ENCODE assay signal across 17 cellular contexts in genomic region chr6:168885741-168886140, GRCh38.
DNase-seq lines count a peak whose midpoint lies in the region; ATAC-seq and TF ChIP-seq lines count a peak whose summit lies in the region.
"Had no signal": no experiment of that assay in that cellular context is flagged by ENCODE, and none has a peak within 500 bp of the region (broad histone marks: within the 10 kb centered on the region; RNA-seq: fewer than 3 reads in every experiment).

No MANE protein-coding gene starts in this region.

- H3K14ac ChIP-seq in neuronal stem cell (ENCODE audit: low read length) = no peak overlapping the region

- no peak overlapping the region for H2AFZ ChIP-seq in neuronal stem cell (ENCODE audit: low read length)
- H2AFZ ChIP-seq: GM23338 had no signal

- TF ChIP-seq CTCF in body of pancreas (IDR thresholded peaks at IDR 0.05) (no peak), GM20000 (IDR thresholded peaks at IDR 0.05; ENCODE audit: extremely low read depth, missing control alignments) (no peak)

- no peak overlapping the region for H3K9ac ChIP-seq in neuronal stem cell (ENCODE audit: low read depth, low read length, poor library complexity)
- H3K9ac ChIP-seq: BLaER1 had no signal

- peak; percentile 22 for DNase-seq in ELF-1 (ENCODE audit: low read depth, low spot score)
- DNase-seq in body of pancreas = peak in 2 of 4 donors; percentile 30 to 44
- no peak for DNase-seq in neuronal stem cell (ENCODE audit: low spot score)
- DNase-seq in cortex of kidney (lab: John Stamatoyannopoulos, UW) = no peak
- no peak for DNase-seq in sciatic nerve (ENCODE audit: low spot score)
- no peak for DNase-seq in GM20000 (ENCODE audit: low spot score)
- DNase-seq: 8988T; CD4-positive, alpha-beta memory T cell; DMS53; DND-41; EL; HFFc6; IMR-90 had no signal

- H4K91ac ChIP-seq in neuronal stem cell (ENCODE audit: low read depth, low read length, poor library complexity) = no peak overlapping the region

- H3K4me1 ChIP-seq in body of pancreas (peaks cover 18% of the 10 kb centered on the region), neuronal stem cell (ENCODE audit: control insufficient read depth in 2 of 2, insufficient read depth in 1 of 2, low read depth in 1 of 2, low read length in 2 of 2) (no peaks in the 10 kb centered on the region)

- H3K23ac ChIP-seq in neuronal stem cell (ENCODE audit: low read depth, low read length, poor library complexity) = no peak overlapping the region

- intact Hi-C loops in body of pancreas (cut with DNase I) (loop anchor here (2.0 kb wide), 1 partner anchor 515 kb away; no protein-coding TSS in a partner anchor), sciatic nerve (cut with DNase I) (loop anchor here (5.0 kb wide), 1 partner anchor 513 kb away; no protein-coding TSS in a partner anchor)

- peak overlapping the region; percentile 45 for H3K18ac ChIP-seq in neuronal stem cell (ENCODE audit: low read length)

- 47 to 62% methylated on average over 10 to 14 of the region's 14 CpGs for WGBS in body of pancreas, 2 donors
- no CpG with 5 or more reads among the region's 14 CpGs for WGBS in neuronal stem cell (ENCODE audit: extremely low coverage in 2 of 2, insufficient read length in 2 of 2, insufficient replicate concordance in 1 of 2), 2 donors

- no peaks in the 10 kb centered on the region for H3K9me3 ChIP-seq in body of pancreas
- H3K9me3 ChIP-seq in neuronal stem cell (replicated peaks in 1 of 2; ENCODE audit: control insufficient read depth in 2 of 2, insufficient read depth in 1 of 2, low read depth in 1 of 2, low read length in 2 of 2) = peaks cover 0 to 3% of the 10 kb centered on the region in 2 donors
- H3K9me3 ChIP-seq: BLaER1 had no signal

- TF ChIP-seq POLR2A in body of pancreas (IDR thresholded peaks at IDR 0.05) = no peak

- no peak overlapping the region for H2BK15ac ChIP-seq in neuronal stem cell (ENCODE audit: low read length)

- H3K4ac ChIP-seq in neuronal stem cell (ENCODE audit: low read length) = no peak overlapping the region

- no peak overlapping the region for H2BK12ac ChIP-seq in neuronal stem cell (ENCODE audit: low read length)

- H3K4me3 ChIP-seq in body of pancreas (no peak overlapping the region), neuronal stem cell (ENCODE audit: low read length in 2 of 2) (no peak overlapping the region)
- H3K4me3 ChIP-seq: BLaER1, GM23338 had no signal

- H3K36me3 ChIP-seq in body of pancreas (replicated peaks in 1 of 2; ENCODE audit: insufficient read depth in 1 of 2, low read depth in 2 of 2) (no peaks in the 10 kb centered on the region), neuronal stem cell (replicated peaks in 1 of 2; ENCODE audit: control insufficient read depth in 2 of 2, insufficient read depth in 2 of 2, low read length in 2 of 2) (no peaks in the 10 kb centered on the region)
- H3K36me3 ChIP-seq: BLaER1 had no signal

- ATAC-seq in body of pancreas = peak; percentile 33
- ATAC-seq in sciatic nerve = no peak
- no peak for ATAC-seq in HG02870 (IDR thresholded peaks at IDR 0.05; ENCODE audit: unreplicated experiment)
- ATAC-seq: GM23338, HCT116 had no signal

- H2AK5ac ChIP-seq in neuronal stem cell (ENCODE audit: low read depth, low read length) = no peak overlapping the region

- H4K8ac ChIP-seq in neuronal stem cell (ENCODE audit: low read depth, low read length) = no peak overlapping the region

- H3K27me3 ChIP-seq in body of pancreas (peaks cover 0 to 5% of the 10 kb centered on the region in 2 donors), neuronal stem cell (ENCODE audit: control insufficient read depth in 3 of 3, insufficient read depth in 3 of 3, low read depth in 1 of 3, low read length in 3 of 3) (peaks cover 0 to 6% (median 3%) of the 10 kb centered on the region in 3 experiments)
- H3K27me3 ChIP-seq: BLaER1 had no signal

- H2BK120ac ChIP-seq in neuronal stem cell (ENCODE audit: low read depth, low read length) = peak overlapping the region; percentile 12

- peak overlapping the region; percentile 59 to 88 (median 80) for H3K27ac ChIP-seq in body of pancreas
- no peak overlapping the region for H3K27ac ChIP-seq in neuronal stem cell (replicated peaks; ENCODE audit: low read length)
- H3K27ac ChIP-seq: BLaER1 had no signal

- no peaks in the 10 kb centered on the region for H3K79me1 ChIP-seq in neuronal stem cell (ENCODE audit: low read depth, low read length)

- H3K4me2 ChIP-seq in neuronal stem cell (ENCODE audit: insufficient read depth, low read length, poor library complexity, severe bottlenecking) = no peak overlapping the region
- H3K4me2 ChIP-seq: BLaER1, GM23338 had no signal

- no peak overlapping the region for H2BK5ac ChIP-seq in neuronal stem cell (ENCODE audit: low read length)
